10 cellular contexts compared by ENCODE assay signal in genomic region chr14:70887207-70888150, GRCh38. TPM values are rescaled to one million over a fixed set of nuclear protein-coding genes. Genes with fewer than 3 reads are reported as not detected.
DNase-seq lines count a peak whose midpoint lies in the region; ATAC-seq, FAIRE-seq and TF ChIP-seq lines count a peak whose summit lies in the region.
"Had no signal": no experiment of that assay in that cellular context is flagged by ENCODE, and none has a peak within 500 bp of the region (broad histone marks: within the 10 kb centered on the region; RNA-seq: fewer than 3 reads in every experiment).

No MANE protein-coding gene starts in this region.

- no peaks in the 10 kb centered on the region for H4K20me1 ChIP-seq in K562 (replicated peaks; ENCODE audit: control insufficient read depth, insufficient read depth, low read length)

- H3K36me3 ChIP-seq in K562 (ENCODE audit: control insufficient read depth, insufficient read depth, low read length) (no peaks in the 10 kb centered on the region), small intestine (ENCODE audit: control insufficient read depth in 2 of 2, insufficient read depth in 2 of 2, low read length in 2 of 2) (no peaks in the 10 kb centered on the region)

- no peaks in the 10 kb centered on the region; a peak in 1 of 5 replicates for H3K27me3 ChIP-seq in K562 (ENCODE audit: control insufficient read depth in 2 of 2, insufficient read depth in 2 of 2, low read length in 2 of 2)
- H3K27me3 ChIP-seq in small intestine (ENCODE audit: control insufficient read depth in 2 of 2, insufficient read depth in 2 of 2, low read length in 2 of 2) = no peaks in the 10 kb centered on the region

- no peak for DNase-seq in activated CD4-positive, alpha-beta T cell treated with anti-CD3 and anti-CD28 coated beads, Interleukin-2, amount 10 ng/mL, durations not matched to agents 24 days and 14 days
- DNase-seq in activated CD4-positive, alpha-beta T cell treated with anti-CD3 and anti-CD28 coated beads, Interleukin-2, amount 50 U/mL, for 48 hours = no peak
- DNase-seq in K562 (ENCODE audit: extremely low read depth in 1 of 4, low spot score in 3 of 4) = no peak
- DNase-seq in small intestine = peak; percentile 19
- DNase-seq in RKO (ENCODE audit: low spot score) = no peak
- DNase-seq in glomerular visceral epithelial cell (ENCODE audit: extremely low spot score) = no peak
- DNase-seq in SK-N-DZ (ENCODE audit: low spot score) = no peak

- H3K27ac ChIP-seq in K562 (ENCODE audit: extremely low read depth, low read depth, low read length) = no peak overlapping the region
- peak overlapping the region; percentile 74 to 87 for H3K27ac ChIP-seq in small intestine (ENCODE audit: low read depth in 1 of 2, low read length in 1 of 2)
- H3K27ac ChIP-seq: C4-2B, VCaP had no signal

- TF ChIP-seq CTCF in K562 (IDR thresholded peaks at IDR 0.05 in 2 of 3, conservative IDR thresholded peaks at IDR 0.05 in 1 of 3; ENCODE audit: insufficient read depth in 2 of 3, low read depth in 1 of 3, low read length in 3 of 3) = no peak

- H3K4me1 Mint-ChIP-seq in activated CD4-positive, alpha-beta T cell treated with anti-CD3 and anti-CD28 coated beads, Interleukin-2, amount 10 ng/mL, durations not matched to agents 24 days and 14 days = peaks cover 79% of the 10 kb centered on the region

- no peak overlapping the region for H2AFZ ChIP-seq in K562 (ENCODE audit: low read depth, low read length)

- no TSS peak for BruUV-seq in K562 (replicated peaks; lab: Mats Ljungman, UMichigan)

- no peak for TF ChIP-seq EP300 in K562 (IDR thresholded peaks at IDR 0.05; ENCODE audit: low read length)

- no peaks in the 10 kb centered on the region for H3K36me3 Mint-ChIP-seq in activated CD4-positive, alpha-beta T cell treated with anti-CD3 and anti-CD28 coated beads, Interleukin-2, amount 10 ng/mL, durations not matched to agents 24 days and 14 days (ENCODE audit: low read depth)

- intact Hi-C loops in activated CD4-positive, alpha-beta T cell treated with anti-CD3 and anti-CD28 coated beads, Interleukin-2, amount 10 ng/mL, durations not matched to agents 24 days and 14 days (cut with micrococcal nuclease) = loop anchor here (1.0 to 10.0 kb wide), 6 partner anchors 15 to 667 kb away; partner anchors contain the start of genes PCNX1 and SIPA1L1
- intact Hi-C loops in K562 (cut with micrococcal nuclease) = no loop called here

- peaks cover 4% of the 10 kb centered on the region for H3K9me3 Mint-ChIP-seq in activated CD4-positive, alpha-beta T cell treated with anti-CD3 and anti-CD28 coated beads, Interleukin-2, amount 10 ng/mL, durations not matched to agents 24 days and 14 days

- no peaks in the 10 kb centered on the region for H3K79me2 ChIP-seq in K562 (ENCODE audit: control insufficient read depth, insufficient read depth, low read length)

- CTCF ChIA-PET in K562 (lab: Yijun Ruan, JAX; ENCODE audit: low intra/inter-chr PET ratio) = no interaction called here

- no peak overlapping the region for H3K4me2 ChIP-seq in K562 (ENCODE audit: insufficient read depth, low read length)

- POLR2A ChIA-PET in K562 (lab: Yijun Ruan, JAX) = interaction anchor here (0.6 kb wide), 1 partner anchor 120 kb away, joined by 3 read pairs; no protein-coding TSS in a partner anchor

- H3K9me1 ChIP-seq in K562 (ENCODE audit: control insufficient read depth, insufficient read depth, low read length) = no peaks in the 10 kb centered on the region

- H3K9me3 ChIP-seq in K562 (replicated peaks; ENCODE audit: control insufficient read depth, insufficient read depth, low read depth, low read length) = no peaks in the 10 kb centered on the region
- no peaks in the 10 kb centered on the region for H3K9me3 ChIP-seq in small intestine (ENCODE audit: control insufficient read depth, low read depth)

- TF ChIP-seq RAD21 in K562 (CRISPR knock-in tag; conservative IDR thresholded peaks at IDR 0.05 in 1 of 2, IDR thresholded peaks at IDR 0.05 in 1 of 2) = no peak

- H3K27me3 Mint-ChIP-seq in activated CD4-positive, alpha-beta T cell treated with anti-CD3 and anti-CD28 coated beads, Interleukin-2, amount 10 ng/mL, durations not matched to agents 24 days and 14 days = no peaks in the 10 kb centered on the region

- H3K4me1 ChIP-seq in K562 (replicated peaks in 1 of 2; ENCODE audit: control insufficient read depth in 2 of 2, insufficient read depth in 2 of 2, low read length in 2 of 2) (peaks cover 0 to 3% of the 10 kb centered on the region in 2 experiments; a peak in 3 of 5 replicates), small intestine (ENCODE audit: control insufficient read depth in 2 of 2, insufficient read depth in 1 of 2, low read depth in 1 of 2, low read length in 1 of 2) (peaks cover 0 to 13% of the 10 kb centered on the region in 2 donors)

- in situ Hi-C loops in K562 (cut with MboI) = no loop called here

- H3K4me3 ChIP-seq in K562 = no peak overlapping the region
- no peak overlapping the region for H3K4me3 ChIP-seq in small intestine (ENCODE audit: low read depth in 1 of 2, low read length in 2 of 2)

- ATAC-seq in HG03139 (IDR thresholded peaks at IDR 0.05; ENCODE audit: unreplicated experiment) (peak; percentile 37), K562 (no peak)

- peak overlapping the region; percentile 93 for H3K27ac Mint-ChIP-seq in activated CD4-positive, alpha-beta T cell treated with anti-CD3 and anti-CD28 coated beads, Interleukin-2, amount 10 ng/mL, durations not matched to agents 24 days and 14 days

- no peak overlapping the region for H3K9ac ChIP-seq in K562 (ENCODE audit: insufficient read depth in 1 of 2, low read depth in 2 of 2, low read length in 2 of 2)

- 0% methylated on average over 3 of the region's 3 CpGs for WGBS in K562 (ENCODE audit: insufficient coverage, low coverage, missing lambda C conversion rate)
- 21 to 37% (median 33%) methylated on average over 3 of the region's 3 CpGs for WGBS in small intestine, 3 donors

- TF ChIP-seq POLR2A in K562 (conservative IDR thresholded peaks at IDR 0.05) = no peak

- H3K4me3 Mint-ChIP-seq in activated CD4-positive, alpha-beta T cell treated with anti-CD3 and anti-CD28 coated beads, Interleukin-2, amount 10 ng/mL, durations not matched to agents 24 days and 14 days = peak overlapping the region; percentile 76

- no peak for FAIRE-seq in K562 (lab: Jason Lieb, UNC)
- no peak for FAIRE-seq in small intestine (lab: Jason Lieb, UNC)

TF ChIP-seq in K562, 482 proteins besides CTCF, POLR2A, EP300 and RAD21:
- 0 out of 2 replicates have a peak, but pooled peaks have one; percentile 21 for TF ChIP-seq GTF2E2 (tag; IDR thresholded peaks at IDR 0.05)
- no peak for TF ChIP-seq RBM39 (optimal IDR thresholded peaks at IDR 0.05; ENCODE audit: low read depth, low read length)

RNA-seq across cellular contexts. Expression of gene PCNX1, which starts 19.8 kb away (rescaled TPM):
- total RNA-seq in activated CD4-positive, alpha-beta T cell treated with anti-CD3 and anti-CD28 coated beads, Interleukin-2, amount 10 ng/mL, durations not matched to agents 24 days and 14 days = 45.5 and 56.0 TPM in 2 replicates
- total RNA-seq in K562 (2011; cell fraction: chromatin; rRNA removed; ENCODE audit: low replicate concordance) = 16.2 and 32.4 TPM in 2 replicates
- total RNA-seq in K562 (2011; cell fraction: nucleolus; rRNA removed) = 4.3 and 6.3 TPM in 2 replicates
- total RNA-seq in K562 (2011; cell fraction: nucleoplasm; rRNA removed) = 8.9 and 9.5 TPM in 2 replicates
- total RNA-seq in K562 (2014; rRNA removed) (1.5 and 2.6 TPM in 2 replicates), K562 (2014; rRNA removed; fragmentation: Illumina TruSeq; extraction: Trizol) (2.6 and 5.2 TPM in 2 replicates), K562 (2015; rRNA removed; fragmentation: Illumina TruSeq; extraction: Trizol) (3.6 and 4.5 TPM in 2 replicates), K562 (2021) (2.8 and 3.1 TPM in 2 replicates)
- polyA plus RNA-seq in K562 (2011; rRNA removed) (2.3 and 2.8 TPM in 2 replicates), K562 (2014; fragmentation: Illumina TruSeq; extraction: Trizol) (1.3 and 2.1 TPM in 2 replicates), K562 (2014; fragmentation: Nextera tagmentation; extraction: Ambion mirVana) (under 1 TPM; 0.30 to 0.39 TPM), K562 (2014; rRNA removed) (1.2 and 1.8 TPM in 2 replicates), small intestine (1 to 10 TPM; 4.7 to 7.9 (median 5.1) TPM)
- polyA plus RNA-seq in K562 (2011; cell fraction: cytosol; rRNA removed) = 1.6 and 3.7 TPM in 2 replicates
- polyA plus RNA-seq in K562 (2011; cell fraction: nucleus; rRNA removed) = 3.9 and 5.8 TPM in 2 replicates
- polyA plus RNA-seq in K562 (2012) = 0.85 and 3.1 TPM in 2 replicates
- 8.8 and 10.6 TPM in 2 replicates for polyA minus RNA-seq in K562 (2011; rRNA and poly(A)+ RNA removed)
- 4.1 and 7.1 TPM in 2 replicates for polyA minus RNA-seq in K562 (2011; cell fraction: cytosol; rRNA and poly(A)+ RNA removed)
- polyA minus RNA-seq in K562 (2011; cell fraction: nucleus; rRNA and poly(A)+ RNA removed) = 5.1 and 8.6 TPM in 2 replicates
- 7.6 and 19.3 TPM in 2 replicates for polyA plus RNA-seq in SK-N-DZ (2014; cell fraction: cytosol; rRNA removed)
- 14.5 and 14.7 TPM in 2 replicates for polyA plus RNA-seq in SK-N-DZ (2014; cell fraction: nucleus; rRNA removed)
